8 cellular contexts compared by ENCODE assay signal in the genomic region with DNA sequence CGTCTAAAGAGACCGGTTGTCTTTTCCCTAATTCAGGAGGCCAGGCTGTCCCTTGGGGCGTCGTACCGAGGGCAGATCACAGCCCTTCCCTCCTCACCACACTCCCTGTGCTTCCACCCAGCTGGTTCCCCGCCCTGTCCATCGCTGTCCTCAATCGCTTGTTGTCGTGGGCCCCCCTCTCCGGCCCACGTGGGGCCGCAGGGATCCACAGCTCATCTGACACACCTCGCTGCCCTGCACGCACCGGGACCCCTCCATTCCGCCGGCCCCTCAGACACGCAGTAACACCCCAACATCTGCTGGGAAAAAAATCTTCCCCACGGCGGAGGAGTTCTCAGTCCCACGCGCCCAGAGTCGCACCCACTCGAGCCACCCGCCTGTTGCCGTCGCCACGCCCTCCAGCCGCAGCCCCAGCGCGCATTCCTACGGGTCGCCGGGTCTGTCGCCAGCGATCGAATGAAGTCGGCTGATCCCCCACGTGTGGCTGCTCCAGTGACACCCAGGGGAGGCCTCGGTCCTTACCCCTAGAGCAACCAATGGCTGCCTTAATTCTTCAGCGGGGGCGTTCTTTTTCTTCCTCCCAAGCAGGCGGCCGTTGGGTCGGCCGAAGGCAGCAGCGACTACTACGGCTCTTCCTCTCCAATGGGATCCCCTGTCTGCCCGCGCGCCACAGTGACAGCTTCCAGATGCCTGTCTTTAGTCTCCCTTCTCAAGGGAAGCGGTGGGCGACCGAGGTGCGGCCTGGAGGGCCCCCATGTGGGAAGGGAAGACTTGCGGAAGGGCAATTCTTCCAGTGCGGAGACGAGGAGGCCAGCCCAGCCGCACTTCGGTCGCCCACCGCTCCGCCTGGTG. TPM values are rescaled to one million over a fixed set of nuclear protein-coding genes. Genes with fewer than 3 reads are reported as not detected.
DNase-seq lines count a peak whose midpoint lies in the region; ATAC-seq and TF ChIP-seq lines count a peak whose summit lies in the region.

No MANE protein-coding gene starts in this region.

- H2AFZ ChIP-seq in osteoblast (ENCODE audit: low read length), result peak overlapping the region; percentile 61

- peak overlapping the region; percentile 96 for H3K4me2 ChIP-seq in osteoblast (ENCODE audit: insufficient read depth, low read length)

- peak overlapping the region; percentile 81 for H3K4me3 Mint-ChIP-seq in activated naive CD4-positive, alpha-beta T cell treated with anti-CD3 and anti-CD28 coated beads for 36 hours

- H3K9me3 ChIP-seq in HUES48 (ENCODE audit: control insufficient read depth, insufficient read depth, low read length) (no peaks in the 10 kb centered on the region), SJSA1 (replicated peaks) (no peaks in the 10 kb centered on the region; the same call in 1 of the 2 replicates), osteoblast (ENCODE audit: low read depth, low read length) (no peaks in the 10 kb centered on the region), transverse colon (no peaks in the 10 kb centered on the region)

- H3K36me3 Mint-ChIP-seq in activated naive CD4-positive, alpha-beta T cell treated with anti-CD3 and anti-CD28 coated beads for 36 hours (ENCODE audit: low read depth), result no peaks in the 10 kb centered on the region

- WGBS in transverse colon (ENCODE audit: low coverage in 1 of 2), 2 donors, result 6% methylated on average over 54 of the region's 63 CpGs; no CpG with 5 or more reads in 1 of the 2 donors

- intact Hi-C loops in activated naive CD4-positive, alpha-beta T cell treated with anti-CD3 and anti-CD28 coated beads for 36 hours (cut with micrococcal nuclease), result loop anchor here (1.0 to 2.0 kb wide), 6 partner anchors 46 to 245 kb away; a partner anchor contains a TSS
- intact Hi-C loops in transverse colon (cut with DNase I; ENCODE audit: low total_unique reads), result no loop called here

- CTCF ChIA-PET in activated naive CD4-positive, alpha-beta T cell treated with anti-CD3 and anti-CD28 coated beads for 36 hours (lab: Charles Lee), result interaction anchor here (0.5 kb wide), 1 partner anchor 46 kb away, joined by 3 read pairs; no protein-coding TSS in a partner anchor

- H3K4me1 ChIP-seq in HUES48 (ENCODE audit: control insufficient read depth, insufficient read depth, low read length), result peaks cover 14% of the 10 kb centered on the region; the same call in 1 of the 2 replicates
- peaks cover 37% of the 10 kb centered on the region for H3K4me1 ChIP-seq in SJSA1 (replicated peaks)
- peaks cover 49% of the 10 kb centered on the region for H3K4me1 ChIP-seq in osteoblast (ENCODE audit: insufficient read depth, low read length)
- H3K4me1 ChIP-seq in transverse colon, result peaks cover 8 to 34% (median 19%) of the 10 kb centered on the region in 4 donors

- H3K27ac Mint-ChIP-seq in activated naive CD4-positive, alpha-beta T cell treated with anti-CD3 and anti-CD28 coated beads for 36 hours, result no peak overlapping the region

- DNase-seq in DMS114 treated with DMSO at 0.1 percent for 48 hours (lab: John Stamatoyannopoulos, UW; ENCODE audit: unreplicated experiment), result peak; percentile 7
- peak; percentile 82 to 88 for DNase-seq in SJSA1 (ENCODE audit: low read depth in 1 of 2, low spot score in 2 of 2)
- DNase-seq in activated naive CD4-positive, alpha-beta T cell treated with anti-CD3 and anti-CD28 coated beads for 36 hours, result peak; percentile 60
- DNase-seq in globus pallidus (ENCODE audit: low spot score), result peak; percentile 66
- DNase-seq in osteoblast (ENCODE audit: insufficient read length, low spot score, missing footprints), result peak; percentile 93
- DNase-seq in transverse colon, result peak; percentile 81

- H3K4me1 Mint-ChIP-seq in activated naive CD4-positive, alpha-beta T cell treated with anti-CD3 and anti-CD28 coated beads for 36 hours (ENCODE audit: low read depth), result peaks cover 13% of the 10 kb centered on the region

- peaks cover 74% of the 10 kb centered on the region for H3K79me2 ChIP-seq in osteoblast (ENCODE audit: insufficient read depth, low read length)

- H3K27me3 ChIP-seq in HUES48 (ENCODE audit: control insufficient read depth, insufficient read depth, low read length) (peaks cover 22% of the 10 kb centered on the region), SJSA1 (replicated peaks) (no peaks in the 10 kb centered on the region), osteoblast (ENCODE audit: insufficient read depth, low read length) (no peaks in the 10 kb centered on the region), transverse colon (no peaks in the 10 kb centered on the region)

- TF ChIP-seq EP300 in transverse colon (IDR thresholded peaks at IDR 0.05; ENCODE audit: low read depth), result no peak

- peak; percentile 19 for TF ChIP-seq POLR2A in transverse colon (IDR thresholded peaks at IDR 0.05)

- H3K27ac ChIP-seq in HUES48 (ENCODE audit: low read depth, low read length) (peak overlapping the region; percentile 78), SJSA1 (peak overlapping the region; percentile 83), osteoblast (ENCODE audit: low read depth, low read length) (peak overlapping the region; percentile 87), transverse colon (peak overlapping the region; percentile 90 to 97 (median 94))

- peak; percentile 54 for ATAC-seq in GM21447 (IDR thresholded peaks at IDR 0.05; ENCODE audit: unreplicated experiment)

- H3K9me3 Mint-ChIP-seq in activated naive CD4-positive, alpha-beta T cell treated with anti-CD3 and anti-CD28 coated beads for 36 hours, result no peaks in the 10 kb centered on the region

- peak overlapping the region; percentile 85 for H3K4me3 ChIP-seq in HUES48 (ENCODE audit: low read depth, low read length)
- H3K4me3 ChIP-seq in SJSA1, result peak overlapping the region; percentile 92
- peak overlapping the region; percentile 99 for H3K4me3 ChIP-seq in osteoblast (ENCODE audit: insufficient read depth, low read length)
- H3K4me3 ChIP-seq in transverse colon, result peak overlapping the region; percentile 64 to 91 (median 71)

- H4K20me1 ChIP-seq in osteoblast (ENCODE audit: insufficient read depth, low read length), result peaks cover 41% of the 10 kb centered on the region

- TF ChIP-seq CTCF in osteoblast (IDR thresholded peaks at IDR 0.05; ENCODE audit: extremely low read depth, low read depth, low read length) (no peak), transverse colon (IDR thresholded peaks at IDR 0.05) (no peak)

- peaks cover 26% of the 10 kb centered on the region for H3K27me3 Mint-ChIP-seq in activated naive CD4-positive, alpha-beta T cell treated with anti-CD3 and anti-CD28 coated beads for 36 hours (ENCODE audit: low read depth)

- in situ Hi-C loops in transverse colon (cut with MboI; ENCODE audit: low pct_ligation_motif_present in 1 of 4, low pct_unique_long_range_greater_than_20kb in 1 of 4, low sequenced_read_pairs in 3 of 4), result loop anchor here in 1 of 4 donors (10.0 kb wide), 1 partner anchor 76 kb away; no protein-coding TSS in a partner anchor

- peak overlapping the region; percentile 36; the same call in 1 of the 2 replicates for H3K9ac ChIP-seq in HUES48 (ENCODE audit: low read depth, low read length)

- H3K36me3 ChIP-seq in HUES48 (ENCODE audit: control insufficient read depth, insufficient read depth, low read length) (no peaks in the 10 kb centered on the region), SJSA1 (peaks cover 71% of the 10 kb centered on the region), osteoblast (ENCODE audit: insufficient read depth, low read length) (peaks cover 11% of the 10 kb centered on the region), transverse colon (no peaks in the 10 kb centered on the region)

RNA-seq across cellular contexts. Expression of a gene that starts 0.9 kb away (rescaled TPM):
- total RNA-seq in SJSA1 (2014; rRNA removed; shearing (Covaris generic)), result 255 and 283 TPM in 2 replicates
- total RNA-seq in activated naive CD4-positive, alpha-beta T cell treated with anti-CD3 and anti-CD28 coated beads for 36 hours, result 10 to 100 TPM; 24.0 TPM
- total RNA-seq in osteoblast, result 456 and 473 TPM in 2 replicates
- total RNA-seq in transverse colon, result 100 to 1,000 TPM in 1 of 4 donors, 10 to 100 TPM in 3; 48.6 to 127 (median 78.8) TPM

RNA-seq across cellular contexts. Expression of a gene that starts 50.7 kb away (rescaled TPM):
- total RNA-seq in SJSA1 (2014; rRNA removed; shearing (Covaris generic)), result not detected in 2 replicates
- not detected for total RNA-seq in activated naive CD4-positive, alpha-beta T cell treated with anti-CD3 and anti-CD28 coated beads for 36 hours
- under 0.01 TPM in 2 replicates for total RNA-seq in osteoblast
- total RNA-seq in transverse colon, result 10 to 100 TPM; 19.3 to 63.2 (median 33.1) TPM

Comparison
In these comparisons a context has a peak if more than half of its experiments do, and no peak if none do; other contexts are left out.
1. Peak in every context shown above with its lines: DNase-seq, ATAC-seq, H3K4me3 ChIP-seq and H3K27ac ChIP-seq.
2. DNase-seq: peak in every context shown above with its lines; median percentile 93 in osteoblast; 85 in SJSA1; 81 in transverse colon; 66 in globus pallidus; 60 in activated naive CD4-positive, alpha-beta T cell treated with anti-CD3 and anti-CD28 coated beads for 36 hours; 7 in DMS114 treated with DMSO at 0.1 percent for 48 hours.
3. RNA of a gene that starts 50.7 kb away (total RNA-seq): 19.3 to 63.2 TPM in transverse colon; not detected in SJSA1, not detected in activated naive CD4-positive, alpha-beta T cell treated with anti-CD3 and anti-CD28 coated beads for 36 hours and under 0.01 TPM in osteoblast; every median in the first group is over 10 times any median in the second.